1 cellular context compared by ENCODE assay signal in genomic region chr2:110740747-110741349, GRCh38.
TF ChIP-seq lines count a peak whose summit lies in the region.

No MANE protein-coding gene starts in this region.

TF ChIP-seq in WTC11, 78 proteins besides CTCF, POLR2A, EP300 and RAD21 (continued from another document):
- TF ChIP-seq, protein P1, sequence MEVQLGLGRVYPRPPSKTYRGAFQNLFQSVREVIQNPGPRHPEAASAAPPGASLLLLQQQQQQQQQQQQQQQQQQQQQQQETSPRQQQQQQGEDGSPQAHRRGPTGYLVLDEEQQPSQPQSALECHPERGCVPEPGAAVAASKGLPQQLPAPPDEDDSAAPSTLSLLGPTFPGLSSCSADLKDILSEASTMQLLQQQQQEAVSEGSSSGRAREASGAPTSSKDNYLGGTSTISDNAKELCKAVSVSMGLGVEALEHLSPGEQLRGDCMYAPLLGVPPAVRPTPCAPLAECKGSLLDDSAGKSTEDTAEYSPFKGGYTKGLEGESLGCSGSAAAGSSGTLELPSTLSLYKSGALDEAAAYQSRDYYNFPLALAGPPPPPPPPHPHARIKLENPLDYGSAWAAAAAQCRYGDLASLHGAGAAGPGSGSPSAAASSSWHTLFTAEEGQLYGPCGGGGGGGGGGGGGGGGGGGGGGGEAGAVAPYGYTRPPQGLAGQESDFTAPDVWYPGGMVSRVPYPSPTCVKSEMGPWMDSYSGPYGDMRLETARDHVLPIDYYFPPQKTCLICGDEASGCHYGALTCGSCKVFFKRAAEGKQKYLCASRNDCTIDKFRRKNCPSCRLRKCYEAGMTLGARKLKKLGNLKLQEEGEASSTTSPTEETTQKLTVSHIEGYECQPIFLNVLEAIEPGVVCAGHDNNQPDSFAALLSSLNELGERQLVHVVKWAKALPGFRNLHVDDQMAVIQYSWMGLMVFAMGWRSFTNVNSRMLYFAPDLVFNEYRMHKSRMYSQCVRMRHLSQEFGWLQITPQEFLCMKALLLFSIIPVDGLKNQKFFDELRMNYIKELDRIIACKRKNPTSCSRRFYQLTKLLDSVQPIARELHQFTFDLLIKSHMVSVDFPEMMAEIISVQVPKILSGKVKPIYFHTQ (CRISPR knock-in tag; IDR thresholded peaks at IDR 0.05): no peak
- TF ChIP-seq IRF1 (CRISPR knock-in tag; IDR thresholded peaks at IDR 0.05): no peak
- TF ChIP-seq ZNF423 (CRISPR knock-in tag; IDR thresholded peaks at IDR 0.05): no peak
- TF ChIP-seq ZNF416 (CRISPR knock-in tag; IDR thresholded peaks at IDR 0.05): no peak
- TF ChIP-seq EMX1 (CRISPR knock-in tag; IDR thresholded peaks at IDR 0.05): no peak
- TF ChIP-seq ESRRA (CRISPR knock-in tag; IDR thresholded peaks at IDR 0.05; ENCODE audit: borderline replicate concordance): no peak
- no peak for TF ChIP-seq NR1H2 (CRISPR knock-in tag; IDR thresholded peaks at IDR 0.05)
- TF ChIP-seq SP1 (CRISPR knock-in tag; conservative IDR thresholded peaks at IDR 0.05): no peak
- TF ChIP-seq, protein P2, sequence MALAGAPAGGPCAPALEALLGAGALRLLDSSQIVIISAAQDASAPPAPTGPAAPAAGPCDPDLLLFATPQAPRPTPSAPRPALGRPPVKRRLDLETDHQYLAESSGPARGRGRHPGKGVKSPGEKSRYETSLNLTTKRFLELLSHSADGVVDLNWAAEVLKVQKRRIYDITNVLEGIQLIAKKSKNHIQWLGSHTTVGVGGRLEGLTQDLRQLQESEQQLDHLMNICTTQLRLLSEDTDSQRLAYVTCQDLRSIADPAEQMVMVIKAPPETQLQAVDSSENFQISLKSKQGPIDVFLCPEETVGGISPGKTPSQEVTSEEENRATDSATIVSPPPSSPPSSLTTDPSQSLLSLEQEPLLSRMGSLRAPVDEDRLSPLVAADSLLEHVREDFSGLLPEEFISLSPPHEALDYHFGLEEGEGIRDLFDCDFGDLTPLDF (CRISPR knock-in tag; IDR thresholded peaks at IDR 0.05): no peak
- no peak for TF ChIP-seq STAT6 (CRISPR knock-in tag; conservative IDR thresholded peaks at IDR 0.05; ENCODE audit: low read depth)
- TF ChIP-seq NFYB (CRISPR knock-in tag; conservative IDR thresholded peaks at IDR 0.05; ENCODE audit: low read depth): no peak
- TF ChIP-seq ZNF281 (CRISPR knock-in tag; IDR thresholded peaks at IDR 0.05): no peak
- no peak for TF ChIP-seq FOXP1 (CRISPR knock-in tag; IDR thresholded peaks at IDR 0.05; ENCODE audit: borderline replicate concordance)
